Comparison of ENCODE assay signal across 19 cellular contexts in genomic region chr6:111569951-111570350, GRCh38. TPM values are rescaled to one million over a fixed set of nuclear protein-coding genes. Genes with fewer than 3 reads are reported as not detected.
DNase-seq lines count a peak whose midpoint lies in the region; TF ChIP-seq lines count a peak whose summit lies in the region.
"Had no signal": no experiment of that assay in that cellular context is flagged by ENCODE, and none has a peak within 500 bp of the region (broad histone marks: within the 10 kb centered on the region; RNA-seq: fewer than 3 reads in every experiment).

No MANE protein-coding gene starts in this region.

- intact Hi-C loops in stomach (cut with DNase I; ENCODE audit: low total_unique reads), result no loop called here

- H3K9ac ChIP-seq in BLaER1 treated with 17β-estradiol and CSF1 and Interleukin-3, amounts not matched to agents 10 nM and 100 nM, result no peak overlapping the region
- H3K9ac ChIP-seq in neural progenitor cell, result no peak overlapping the region

- H3K27ac Mint-ChIP-seq in endothelial cell (ENCODE audit: unreplicated experiment), result peak overlapping the region; percentile 79
- no peak overlapping the region for H3K27ac Mint-ChIP-seq in neural progenitor cell
- H3K27ac Mint-ChIP-seq in immature natural killer cell, result peak overlapping the region in 1 of 6 donors; percentile 2
- H3K27ac Mint-ChIP-seq: GM23338 had no signal

- H3F3A ChIP-seq in neural progenitor cell (ENCODE audit: low read depth), result peaks cover 13% of the 10 kb centered on the region

- H3K4me1 Mint-ChIP-seq in endothelial cell (ENCODE audit: unreplicated experiment), result peaks cover 59% of the 10 kb centered on the region
- H3K4me1 Mint-ChIP-seq in neural progenitor cell, result peaks cover 55% of the 10 kb centered on the region
- peaks cover 14 to 26% of the 10 kb centered on the region in 2 donors for H3K4me1 Mint-ChIP-seq in immature natural killer cell

- CTCF ChIA-PET in HEK293 (lab: Yijun Ruan, JAX) (interaction anchor here (0.6 to 0.8 kb wide), 2 partner anchors 33 to 611 kb away, joined by 3 to 4 read pairs; no protein-coding TSS in a partner anchor), GM10248 (lab: Yijun Ruan, JAX) (interaction anchor here (1.1 to 2.1 kb wide), 2 partner anchors 12 to 311 kb away, joined by 3 to 8 read pairs; a partner anchor contains a TSS)

- no peaks in the 10 kb centered on the region for H3K79me2 ChIP-seq in neural progenitor cell (ENCODE audit: low read depth)

- no peak overlapping the region for H2AFZ ChIP-seq in neural progenitor cell (replicated peaks)
- H2AFZ ChIP-seq: GM23338, PC-9 had no signal

- no peak for TF ChIP-seq POLR2A in stomach (IDR thresholded peaks at IDR 0.05)

- TF ChIP-seq CTCF in HEK293 (tag by site-specific recombination; IDR thresholded peaks at IDR 0.05) (no peak), endothelial cell (IDR thresholded peaks at IDR 0.05; ENCODE audit: unreplicated experiment) (no peak), stomach (IDR thresholded peaks at IDR 0.05) (no peak), GM10248 (IDR thresholded peaks at IDR 0.05; ENCODE audit: control extremely low read depth, extremely low read depth, low read depth, missing control alignments) (no peak), neural progenitor cell (IDR thresholded peaks at IDR 0.05) (no peak)

- H3K27ac ChIP-seq in BLaER1 treated with 17β-estradiol and CSF1 and Interleukin-3, amounts not matched to agents 10 nM and 100 nM, result peak overlapping the region in 9 of 11 experiments; percentile 20 to 100 (median 95); a peak in 13 of 22 replicates
- H3K27ac ChIP-seq in HEK293 (ENCODE audit: extremely low read depth, low read depth, low read length) (no peak overlapping the region), stomach (peak overlapping the region in 4 of 5 donors; percentile 16 to 77 (median 52)), neural progenitor cell (no peak overlapping the region)
- H3K27ac ChIP-seq: C4-2B, PC-9, SJCRH30 had no signal

- H3K27me3 Mint-ChIP-seq in endothelial cell (ENCODE audit: unreplicated experiment) (peaks cover 9% of the 10 kb centered on the region), neural progenitor cell (ENCODE audit: insufficient read depth, low read depth) (peaks cover 2% of the 10 kb centered on the region), immature natural killer cell (ENCODE audit: low read depth in 3 of 3) (peaks cover 0 to 2% (median 0%) of the 10 kb centered on the region in 3 donors)
- H3K27me3 Mint-ChIP-seq: IgD-negative memory B cell had no signal

- H3K4me2 ChIP-seq in BLaER1 treated with 17β-estradiol and CSF1 and Interleukin-3, amounts not matched to agents 10 nM and 100 nM, result no peak overlapping the region
- H3K4me2 ChIP-seq in neural progenitor cell, result no peak overlapping the region
- H3K4me2 ChIP-seq: GM23338, PC-9 had no signal

- peaks cover 0 to 9% (median 0%) of the 10 kb centered on the region in 11 experiments; a peak in 3 of 22 replicates for H4K20me1 ChIP-seq in BLaER1 treated with 17β-estradiol and CSF1 and Interleukin-3, amounts not matched to agents 10 nM and 100 nM
- peaks cover 2% of the 10 kb centered on the region for H4K20me1 ChIP-seq in neural progenitor cell (ENCODE audit: low read depth)

- peaks cover 69 to 87% (median 80%) of the 10 kb centered on the region in 10 experiments for H3K4me1 ChIP-seq in BLaER1 treated with 17β-estradiol and CSF1 and Interleukin-3, amounts not matched to agents 10 nM and 100 nM
- H3K4me1 ChIP-seq in HEK293 (ENCODE audit: control insufficient read depth, insufficient read depth, low read length) (peaks cover 32% of the 10 kb centered on the region), stomach (peaks cover 33 to 74% (median 52%) of the 10 kb centered on the region in 4 donors), neural progenitor cell (peaks cover 36% of the 10 kb centered on the region)

- no peak overlapping the region for H3K4me3 ChIP-seq in BLaER1 treated with 17β-estradiol and CSF1 and Interleukin-3, amounts not matched to agents 10 nM and 100 nM
- no peak overlapping the region for H3K4me3 ChIP-seq in HEK293 (ENCODE audit: low read depth, low read length)
- H3K4me3 ChIP-seq in stomach, result no peak overlapping the region
- H3K4me3 ChIP-seq in neural progenitor cell, result no peak overlapping the region
- H3K4me3 ChIP-seq: GM23338, PC-9, SJCRH30 had no signal

- 87 to 95% (median 92%) methylated on average over 4 of the region's 4 CpGs for WGBS in stomach, 5 donors

- peaks cover 12 to 95% (median 68%) of the 10 kb centered on the region in 11 experiments for H3K36me3 ChIP-seq in BLaER1 treated with 17β-estradiol and CSF1 and Interleukin-3, amounts not matched to agents 10 nM and 100 nM
- H3K36me3 ChIP-seq in HEK293 (ENCODE audit: control insufficient read depth in 2 of 2, insufficient read depth in 1 of 2, low read length in 2 of 2), result peaks cover 0 to 28% of the 10 kb centered on the region in 2 experiments; a peak in 2 of 3 replicates
- H3K36me3 ChIP-seq in stomach, result peaks cover 13 to 85% (median 56%) of the 10 kb centered on the region in 4 donors
- H3K36me3 ChIP-seq in neural progenitor cell, result no peaks in the 10 kb centered on the region
- H3K36me3 ChIP-seq: SJCRH30 had no signal

- no peak for TF ChIP-seq EP300 in stomach (IDR thresholded peaks at IDR 0.05)

- no peak for DNase-seq in endothelial cell (ENCODE audit: low spot score)
- DNase-seq in stomach, result no peak
- no peak for DNase-seq in GM10248 (ENCODE audit: extremely low spot score)
- no peak for DNase-seq in neural progenitor cell (ENCODE audit: low spot score)
- no peak for DNase-seq in immature natural killer cell
- DNase-seq: GDM1, HCEC 1CT, Karpas-422, NCI-H1048, NCI-H1436, NCI-H2029, NCI-H526, PC-9, SJCRH30 had no signal

- H3K9me3 Mint-ChIP-seq in endothelial cell (ENCODE audit: unreplicated experiment), result no peaks in the 10 kb centered on the region
- H3K9me3 Mint-ChIP-seq in neural progenitor cell, result no peaks in the 10 kb centered on the region
- H3K9me3 Mint-ChIP-seq in immature natural killer cell, result no peaks in the 10 kb centered on the region
- H3K9me3 Mint-ChIP-seq: GM23338, IgD-negative memory B cell had no signal

- peak overlapping the region; percentile 60 for H3K4me3 Mint-ChIP-seq in endothelial cell (ENCODE audit: unreplicated experiment)
- H3K4me3 Mint-ChIP-seq in neural progenitor cell, result no peak overlapping the region
- H3K4me3 Mint-ChIP-seq in immature natural killer cell, result no peak overlapping the region
- H3K4me3 Mint-ChIP-seq: GM23338, IgD-negative memory B cell had no signal

- peaks cover 54% of the 10 kb centered on the region for H3K36me3 Mint-ChIP-seq in endothelial cell (ENCODE audit: low read depth, unreplicated experiment)
- peaks cover 6% of the 10 kb centered on the region for H3K36me3 Mint-ChIP-seq in neural progenitor cell
- H3K36me3 Mint-ChIP-seq in immature natural killer cell, result peaks cover 11 to 50% (median 41%) of the 10 kb centered on the region in 3 donors

- H3K9me3 ChIP-seq in BLaER1 treated with 17β-estradiol and CSF1 and Interleukin-3, amounts not matched to agents 10 nM and 100 nM (replicated peaks in 1 of 11), result peaks cover 0 to 12% (median 4%) of the 10 kb centered on the region in 11 experiments; a peak in 10 of 22 replicates
- no peaks in the 10 kb centered on the region for H3K9me3 ChIP-seq in HEK293 (ENCODE audit: control insufficient read depth, insufficient read depth, low read depth, low read length)
- no peaks in the 10 kb centered on the region for H3K9me3 ChIP-seq in stomach
- no peaks in the 10 kb centered on the region for H3K9me3 ChIP-seq in neural progenitor cell (ENCODE audit: low read depth)
- H3K9me3 ChIP-seq: SJCRH30 had no signal

- POLR2A ChIA-PET in HEK293 (lab: Yijun Ruan, JAX) (interaction anchor here (1.1 kb wide), 1 partner anchor 14 kb away, joined by 5 read pairs; no protein-coding TSS in a partner anchor), GM10248 (lab: Yijun Ruan, JAX) (no interaction called here)

- H3K27me3 ChIP-seq in BLaER1 treated with 17β-estradiol and CSF1 and Interleukin-3, amounts not matched to agents 10 nM and 100 nM, result no peaks in the 10 kb centered on the region
- H3K27me3 ChIP-seq in stomach (no peaks in the 10 kb centered on the region), neural progenitor cell (no peaks in the 10 kb centered on the region)
- H3K27me3 ChIP-seq: SJCRH30 had no signal

TF ChIP-seq in HEK293, 187 proteins besides CTCF, POLR2A, EP300 and RAD21:
- TF ChIP-seq ZNF548 (tag by site-specific recombination; IDR thresholded peaks at IDR 0.05) (peak; percentile 93), ZFHX2 (tag by site-specific recombination; conservative IDR thresholded peaks at IDR 0.05) (no peak)

RNA-seq across cellular contexts. Expression of gene TRAF3IP2, which starts 35.7 kb away (rescaled TPM):
- total RNA-seq in endothelial cell (ENCODE audit: unreplicated experiment) (70.0 TPM), stomach (10 to 100 TPM; 11.1 to 87.2 (median 23.5) TPM), neural progenitor cell (ENCODE audit: low replicate concordance) (0.59 and 0.60 TPM in 2 replicates)
- polyA plus RNA-seq in stomach (10 to 100 TPM; 40.6 to 64.4 (median 62.5) TPM), immature natural killer cell (10 to 100 TPM in 1 of 3 donors, 1 to 10 TPM in 1, not detected in 1; 1.9 to 10.6 TPM)

Comparison
In these comparisons a context has a peak if more than half of its experiments do, and no peak if none do; other contexts are left out.
1. H3K27ac ChIP-seq: peak in BLaER1 treated with 17β-estradiol and CSF1 and Interleukin-3, amounts not matched to agents 10 nM and 100 nM (9 of 11) and stomach (4 of 5); none in HEK293 (single experiment) and neural progenitor cell (single experiment).